In genomic region chr19:3096267-3096901, GRCh38 we compare ENCODE assay signal across 8 cellular contexts. TPM values are rescaled to one million over a fixed set of nuclear protein-coding genes. Genes with fewer than 3 reads are reported as not detected.
DNase-seq lines count a peak whose midpoint lies in the region; ATAC-seq and TF ChIP-seq lines count a peak whose summit lies in the region.

No MANE protein-coding gene starts in this region.

- H3F3A ChIP-seq in PC-3 (ENCODE audit: low read length, unreplicated experiment) = no peaks in the 10 kb centered on the region

- H3K79me2 ChIP-seq in PC-3 (ENCODE audit: low read length) (peaks cover 69% of the 10 kb centered on the region), osteoblast (ENCODE audit: insufficient read depth, low read length) (peaks cover 69% of the 10 kb centered on the region)

- POLR2A ChIA-PET in PC-3 (lab: Charles Lee; ENCODE audit: unreplicated experiment) = no interaction called here

- ATAC-seq in PC-3 = no peak
- ATAC-seq in left lobe of liver = no peak
- no peak for ATAC-seq in HG02610 (IDR thresholded peaks at IDR 0.05; ENCODE audit: unreplicated experiment)

- CTCF ChIA-PET in PC-3 (lab: Charles Lee) = no interaction called here

- H3K4me3 ChIP-seq in BLaER1 (peak overlapping the region; percentile 96), PC-3 (ENCODE audit: low read length) (peak overlapping the region; percentile 91), esophagus squamous epithelium (peak overlapping the region; percentile 67 to 96 (median 78)), osteoblast (ENCODE audit: insufficient read depth, low read length) (peak overlapping the region; percentile 94)

- peak overlapping the region; percentile 90 for H3K9ac ChIP-seq in BLaER1
- H3K9ac ChIP-seq in PC-3 (ENCODE audit: low read length) = peak overlapping the region; percentile 91

- no peaks in the 10 kb centered on the region for H3K9me3 ChIP-seq in BLaER1
- no peaks in the 10 kb centered on the region for H3K9me3 ChIP-seq in PC-3 (ENCODE audit: low read length)
- no peaks in the 10 kb centered on the region for H3K9me3 ChIP-seq in esophagus squamous epithelium
- H3K9me3 ChIP-seq in osteoblast (ENCODE audit: low read depth, low read length) = no peaks in the 10 kb centered on the region

- DNase-seq in PC-3 (no peak), esophagus squamous epithelium (lab: John Stamatoyannopoulos, UW) (no peak), osteoblast (ENCODE audit: insufficient read length, low spot score, missing footprints) (peak; percentile 86), left lobe of liver (ENCODE audit: low spot score) (no peak), kidney tubule cell (ENCODE audit: low spot score) (no peak), DMS153 treated with DMSO at 0.1 percent for 48 hours (lab: John Stamatoyannopoulos, UW; ENCODE audit: unreplicated experiment) (no peak)

- H2AFZ ChIP-seq in PC-3 (ENCODE audit: low read length) (no peak overlapping the region), osteoblast (ENCODE audit: low read length) (no peak overlapping the region)

- peak overlapping the region; percentile 92; the same call in 1 of the 2 replicates for H3K27ac ChIP-seq in BLaER1
- H3K27ac ChIP-seq in PC-3 (ENCODE audit: low read length) = no peak overlapping the region
- H3K27ac ChIP-seq in esophagus squamous epithelium = peak overlapping the region; percentile 74 to 88 (median 84)
- no peak overlapping the region for H3K27ac ChIP-seq in osteoblast (ENCODE audit: low read depth, low read length)

- BruUV-seq in PC-3 (replicated peaks; lab: Mats Ljungman, UMichigan) = TSS peak; percentile 30

- H3K27me3 ChIP-seq in BLaER1 (no peaks in the 10 kb centered on the region), PC-3 (ENCODE audit: low read length) (no peaks in the 10 kb centered on the region), esophagus squamous epithelium (no peaks in the 10 kb centered on the region), osteoblast (ENCODE audit: insufficient read depth, low read length) (no peaks in the 10 kb centered on the region)

- no peak for TF ChIP-seq CTCF in PC-3 (conservative IDR thresholded peaks at IDR 0.05; ENCODE audit: low read depth, low read length)
- TF ChIP-seq CTCF in esophagus squamous epithelium (IDR thresholded peaks at IDR 0.05) = no peak
- no peak for TF ChIP-seq CTCF in osteoblast (IDR thresholded peaks at IDR 0.05; ENCODE audit: extremely low read depth, low read depth, low read length)

- no peaks in the 10 kb centered on the region for H3K9me2 ChIP-seq in PC-3 (replicated peaks; ENCODE audit: low read length)

- H3K4me2 ChIP-seq in BLaER1 (peak overlapping the region; percentile 100), PC-3 (ENCODE audit: low read length) (peak overlapping the region; percentile 94), osteoblast (ENCODE audit: insufficient read depth, low read length) (peak overlapping the region; percentile 95)

- 20 to 56% methylated on average over 5 to 19 of the region's 25 CpGs for WGBS in esophagus squamous epithelium, 2 donors

- peaks cover 69% of the 10 kb centered on the region for H4K20me1 ChIP-seq in BLaER1
- peaks cover 9% of the 10 kb centered on the region; the same call in 1 of the 2 replicates for H4K20me1 ChIP-seq in PC-3 (ENCODE audit: low read length)
- peaks cover 58% of the 10 kb centered on the region for H4K20me1 ChIP-seq in osteoblast (ENCODE audit: insufficient read depth, low read length)

- intact Hi-C loops in PC-3 (cut with micrococcal nuclease) = loop anchor here (10.0 kb wide), 1 partner anchor 142 kb away; no protein-coding TSS in a partner anchor
- intact Hi-C loops in esophagus squamous epithelium (cut with DNase I) = no loop called here

- H3K4me1 ChIP-seq in BLaER1 (peaks cover 78% of the 10 kb centered on the region), PC-3 (ENCODE audit: insufficient read depth, low read length) (peaks cover 7% of the 10 kb centered on the region; the same call in 1 of the 2 replicates), esophagus squamous epithelium (peaks cover 48 to 71% (median 49%) of the 10 kb centered on the region in 3 donors), osteoblast (ENCODE audit: insufficient read depth, low read length) (peaks cover 36% of the 10 kb centered on the region)

- TF ChIP-seq POLR2A in esophagus squamous epithelium (IDR thresholded peaks at IDR 0.05) = no peak

- H3K36me3 ChIP-seq in BLaER1 (no peaks in the 10 kb centered on the region), PC-3 (ENCODE audit: low read depth, low read length) (no peaks in the 10 kb centered on the region), esophagus squamous epithelium (no peaks in the 10 kb centered on the region), osteoblast (ENCODE audit: insufficient read depth, low read length) (no peaks in the 10 kb centered on the region)

RNA-seq across cellular contexts. Expression of gene GNA11, which starts 2.2 kb away (rescaled TPM):
- total RNA-seq in PC-3 (2014; rRNA removed) = 59.6 and 89.4 TPM in 2 replicates
- total RNA-seq in esophagus squamous epithelium = 10 to 100 TPM; 21.2 to 39.7 (median 34.0) TPM
- 73.7 and 74.2 TPM in 2 replicates for total RNA-seq in osteoblast
- total RNA-seq in left lobe of liver = 22.8 TPM

RNA-seq across cellular contexts. Expression of gene TLE5, which starts 34.1 kb away (rescaled TPM):
- total RNA-seq in PC-3 (2014; rRNA removed) = 351 and 407 TPM in 2 replicates
- total RNA-seq in esophagus squamous epithelium = 100 to 1,000 TPM; 141 to 433 (median 298) TPM
- 209 and 211 TPM in 2 replicates for total RNA-seq in osteoblast
- total RNA-seq in left lobe of liver = 153 TPM

RNA-seq across cellular contexts. Expression of gene GNA15, which starts 39.4 kb away (rescaled TPM):
- total RNA-seq in PC-3 (2014; rRNA removed) (not detected in 2 replicates), esophagus squamous epithelium (100 to 1,000 TPM in 3 of 4 donors, 10 to 100 TPM in 1; 72.7 to 186 (median 132) TPM), osteoblast (0.36 TPM in 1 of 2 replicates, not detected in the other), left lobe of liver (1.0 TPM)

Comparison
In these comparisons a context has a peak if more than half of its experiments do, and no peak if none do; other contexts are left out.
1. H3K27ac ChIP-seq: peak in BLaER1 (single experiment) and esophagus squamous epithelium (4 of 4); none in PC-3 (single experiment) and osteoblast (single experiment).
2. RNA of gene GNA15, which starts 39.4 kb away (total RNA-seq): 72.7 to 186 TPM in esophagus squamous epithelium; 1.0 TPM in left lobe of liver (single experiment), 0.36 TPM in osteoblast and not detected in PC-3; every median in the first group is over 10 times any median in the second.
3. Peak in every context shown above with its lines, with median percentiles within 50 percentile points of each other: H3K4me2 ChIP-seq and H3K4me3 ChIP-seq.